ENCODE assay signal across 1 cellular context in the genomic region with DNA sequence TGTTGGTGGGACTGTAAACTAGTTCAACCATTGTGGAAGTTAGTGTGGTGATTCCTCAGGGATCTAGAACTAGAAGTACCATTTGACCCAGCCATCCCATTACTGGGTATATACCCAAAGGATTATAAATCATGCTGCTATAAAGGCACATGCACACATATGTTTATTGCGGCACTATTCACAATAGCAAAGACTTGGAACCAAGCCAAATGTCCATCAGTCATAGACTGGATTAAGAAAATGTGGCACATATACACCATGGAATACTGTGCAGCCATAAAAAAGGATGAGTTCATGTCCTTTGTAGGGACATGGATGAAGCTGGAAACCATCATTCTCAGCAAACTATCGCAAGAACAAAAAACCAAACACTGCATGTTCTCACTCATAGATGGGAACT.
A peak's percentile ranks its signal among the peaks of the same experiment; 100 is the strongest.
DNase-seq lines count a peak whose midpoint lies in the region; ATAC-seq, FAIRE-seq and TF ChIP-seq lines count a peak whose summit lies in the region.
"Not testable (repeated sequence)": the region's sequence is repeated elsewhere in the genome, so short reads cannot be mapped to it uniquely, and the experiment has no call there.

No MANE protein-coding gene starts in this region.

- not testable (repeated sequence) for H3K36me3 ChIP-seq in K562 (ENCODE audit: control insufficient read depth, insufficient read depth, low read length)

- not testable (repeated sequence) for ATAC-seq in K562

- H3K9ac ChIP-seq in K562 (ENCODE audit: insufficient read depth in 1 of 2, low read depth in 2 of 2, low read length in 2 of 2): not testable (repeated sequence)

- not testable (repeated sequence) for H3K27me3 ChIP-seq in K562 (ENCODE audit: control insufficient read depth in 2 of 2, insufficient read depth in 2 of 2, low read length in 2 of 2)

- H3K27ac ChIP-seq in K562 (ENCODE audit: extremely low read depth, low read depth, low read length): not testable (repeated sequence)

- not testable (repeated sequence) for H4K20me1 ChIP-seq in K562 (replicated peaks; ENCODE audit: control insufficient read depth, insufficient read depth, low read length)

- not testable (repeated sequence) for TF ChIP-seq EP300 in K562 (IDR thresholded peaks at IDR 0.05; ENCODE audit: low read length)

- not testable (repeated sequence) for H3K9me1 ChIP-seq in K562 (ENCODE audit: control insufficient read depth, insufficient read depth, low read length)

- not testable (repeated sequence) for H3K4me2 ChIP-seq in K562 (ENCODE audit: insufficient read depth, low read length)

- POLR2A ChIA-PET in K562 (lab: Yijun Ruan, JAX): not testable (repeated sequence)

- intact Hi-C loops in K562 (cut with micrococcal nuclease): not testable (repeated sequence)

- H3K4me3 ChIP-seq in K562: not testable (repeated sequence)

- not testable (repeated sequence) for H2AFZ ChIP-seq in K562 (ENCODE audit: low read depth, low read length)

- not testable (repeated sequence) for H3K79me2 ChIP-seq in K562 (ENCODE audit: control insufficient read depth, insufficient read depth, low read length)

- H3K9me3 ChIP-seq in K562 (replicated peaks; ENCODE audit: control insufficient read depth, insufficient read depth, low read depth, low read length): not testable (repeated sequence)

- H3K4me1 ChIP-seq in K562 (replicated peaks in 1 of 2; ENCODE audit: control insufficient read depth in 2 of 2, insufficient read depth in 2 of 2, low read length in 2 of 2): not testable (repeated sequence)

- in situ Hi-C loops in K562 (cut with MboI): not testable (repeated sequence)

- TF ChIP-seq POLR2A in K562 (conservative IDR thresholded peaks at IDR 0.05): not testable (repeated sequence)

- WGBS in K562 (ENCODE audit: insufficient coverage, low coverage, missing lambda C conversion rate): 4% methylated on average over 2 of the region's 2 CpGs

- DNase-seq in K562 (ENCODE audit: extremely low read depth in 1 of 4, low spot score in 3 of 4): not testable (repeated sequence)

- BruUV-seq in K562 (replicated peaks; lab: Mats Ljungman, UMichigan): not testable (repeated sequence)

- CTCF ChIA-PET in K562 (lab: Yijun Ruan, JAX; ENCODE audit: low intra/inter-chr PET ratio): not testable (repeated sequence)

- TF ChIP-seq CTCF in K562 (IDR thresholded peaks at IDR 0.05 in 2 of 3, conservative IDR thresholded peaks at IDR 0.05 in 1 of 3; ENCODE audit: insufficient read depth in 2 of 3, low read depth in 1 of 3, low read length in 3 of 3): not testable (repeated sequence)

- FAIRE-seq in K562 (lab: Jason Lieb, UNC): not testable (repeated sequence)

- not testable (repeated sequence) for TF ChIP-seq RAD21 in K562 (CRISPR knock-in tag; conservative IDR thresholded peaks at IDR 0.05 in 1 of 2, IDR thresholded peaks at IDR 0.05 in 1 of 2)

TF ChIP-seq in K562, 482 proteins besides CTCF, POLR2A, EP300 and RAD21:
- TF ChIP-seq NFIX (CRISPR knock-in tag; IDR thresholded peaks at IDR 0.05; ENCODE audit: low read depth): peak; percentile 74
- peak; percentile 90 for TF ChIP-seq NFIC (IDR thresholded peaks at IDR 0.05)
